27 cellular contexts compared by ENCODE assay signal in the genomic region with DNA sequence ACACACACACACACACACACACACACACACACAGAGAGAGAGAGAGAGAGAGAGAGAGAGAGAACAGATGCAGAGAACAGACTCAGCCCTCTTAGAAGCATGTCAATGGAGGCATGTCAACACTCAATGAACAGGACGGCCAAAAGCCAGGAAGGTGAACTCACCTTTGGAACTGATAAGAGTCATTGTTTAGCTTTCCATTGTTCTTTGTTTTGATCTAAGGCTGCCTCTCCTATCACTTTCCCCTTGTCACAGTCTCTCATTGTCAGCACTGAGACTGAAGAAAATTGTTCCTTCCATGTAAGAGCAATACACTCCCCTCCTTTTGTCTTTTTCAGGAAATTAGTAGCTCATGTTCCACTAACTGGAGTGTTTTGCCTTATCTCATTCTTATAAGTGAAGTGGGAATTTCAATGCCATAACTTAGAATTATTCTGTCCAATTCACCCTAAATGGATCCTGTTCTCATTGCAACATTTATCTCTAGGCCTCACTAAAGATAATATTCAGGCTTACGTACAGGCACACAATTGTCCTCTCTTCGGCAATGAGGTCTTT.
DNase-seq lines count a peak whose midpoint lies in the region; TF ChIP-seq lines count a peak whose summit lies in the region.
"Had no signal": no experiment of that assay in that cellular context is flagged by ENCODE, and none has a peak within 500 bp of the region (broad histone marks: within the 10 kb centered on the region; RNA-seq: fewer than 3 reads in every experiment).

No MANE protein-coding gene starts in this region.

- no peaks in the 10 kb centered on the region for H3K79me1 ChIP-seq in mesendoderm (ENCODE audit: low read length)
- no peaks in the 10 kb centered on the region for H3K79me1 ChIP-seq in trophoblast cell (ENCODE audit: low read length)

- no peak overlapping the region for H3K56ac ChIP-seq in mesendoderm (ENCODE audit: low read length)

- TF ChIP-seq CTCF in endothelial cell (IDR thresholded peaks at IDR 0.05; ENCODE audit: unreplicated experiment) (no peak), RWPE1 (conservative IDR thresholded peaks at IDR 0.05; ENCODE audit: low read depth) (no peak)

- H3K4me3 ChIP-seq in mesendoderm (ENCODE audit: low read length) (no peak overlapping the region), trophoblast cell (ENCODE audit: low read depth, low read length) (no peak overlapping the region)
- H3K4me3 ChIP-seq: body of pancreas, HAP-1, MG63, Peyer's patch, prostate gland, SK-N-MC, smooth muscle cell, testis had no signal

- no peaks in the 10 kb centered on the region for H3K9me3 Mint-ChIP-seq in endothelial cell (ENCODE audit: unreplicated experiment)
- H3K9me3 Mint-ChIP-seq: activated B cell treated with CpG ODN at 0.5 μM for 24 hours; activated CD4-positive, alpha-beta memory T cell treated with anti-CD3 and anti-CD28 coated beads for 36 hours; activated naive CD8-positive, alpha-beta T cell treated with anti-CD3 and anti-CD28 coated beads, Interleukin-2, amount 50 U/mL, for 24 hours; CD4-positive, CD25-positive, alpha-beta regulatory T cell; effector memory CD8-positive, alpha-beta T cell; nephron progenitor cell; stimulated activated naive B cell treated with anti-CD40 and anti-IgM and Interleukin-4, amounts not matched to agents 10 μg/mL and 1 μg/mL and 100 μg/mL, for 72 hours had no signal

- no peak overlapping the region for H4K12ac ChIP-seq in trophoblast cell (ENCODE audit: low read depth, low read length)

- H3K4me1 ChIP-seq in mesendoderm (ENCODE audit: control insufficient read depth, low read depth, low read length) (no peaks in the 10 kb centered on the region), trophoblast cell (ENCODE audit: control insufficient read depth in 1 of 2, insufficient read depth in 2 of 2, low read length in 2 of 2) (no peaks in the 10 kb centered on the region)
- H3K4me1 ChIP-seq: body of pancreas, HAP-1, Peyer's patch, testis had no signal

- no peak overlapping the region for H3K18ac ChIP-seq in mesendoderm (ENCODE audit: low read length)
- H3K18ac ChIP-seq in trophoblast cell (ENCODE audit: low read length) = no peak overlapping the region

- H3K27ac Mint-ChIP-seq in endothelial cell (ENCODE audit: unreplicated experiment) = peak overlapping the region; percentile 73
- H3K27ac Mint-ChIP-seq: activated B cell treated with CpG ODN at 0.5 μM for 24 hours; activated CD4-positive, alpha-beta memory T cell treated with anti-CD3 and anti-CD28 coated beads for 36 hours; activated naive CD8-positive, alpha-beta T cell treated with anti-CD3 and anti-CD28 coated beads, Interleukin-2, amount 50 U/mL, for 24 hours; CD4-positive, CD25-positive, alpha-beta regulatory T cell; effector memory CD8-positive, alpha-beta T cell; nephron progenitor cell; stimulated activated naive B cell treated with anti-CD40 and anti-IgM and Interleukin-4, amounts not matched to agents 10 μg/mL and 1 μg/mL and 100 μg/mL, for 72 hours had no signal

- H3K23ac ChIP-seq in mesendoderm (ENCODE audit: low read length) = no peak overlapping the region
- no peak overlapping the region for H3K23ac ChIP-seq in trophoblast cell (ENCODE audit: low read length)

- H4K5ac ChIP-seq in mesendoderm (ENCODE audit: low read length) = no peak overlapping the region

- H3K9ac ChIP-seq in mesendoderm (ENCODE audit: low read length) (no peak overlapping the region), trophoblast cell (ENCODE audit: low read length) (no peak overlapping the region)

- H2BK5ac ChIP-seq in mesendoderm (ENCODE audit: low read length) (no peak overlapping the region), trophoblast cell (ENCODE audit: low read depth, low read length, poor library complexity) (no peak overlapping the region)

- H3K79me2 ChIP-seq in mesendoderm (ENCODE audit: control insufficient read depth, insufficient read depth, low read length) (no peaks in the 10 kb centered on the region), trophoblast cell (ENCODE audit: control insufficient read depth, insufficient read depth, low read length, poor library complexity) (no peaks in the 10 kb centered on the region)

- H3K4me2 ChIP-seq in mesendoderm (ENCODE audit: low read length) = no peak overlapping the region
- H3K4me2 ChIP-seq in trophoblast cell (ENCODE audit: low read length) = no peak overlapping the region
- H3K4me2 ChIP-seq: smooth muscle cell had no signal

- no peak overlapping the region for H2BK15ac ChIP-seq in mesendoderm (replicated peaks; ENCODE audit: low read depth)

- H2BK120ac ChIP-seq in mesendoderm (ENCODE audit: low read depth, low read length) (no peak overlapping the region), trophoblast cell (ENCODE audit: insufficient read depth, low read length, poor library complexity) (no peak overlapping the region)

- CTCF ChIA-PET in RWPE1 (lab: Yijun Ruan, JAX) = no interaction called here

- H2BK12ac ChIP-seq in trophoblast cell (ENCODE audit: low read length) = no peak overlapping the region

- no peak overlapping the region for H3K27ac ChIP-seq in mesendoderm (ENCODE audit: low read depth, low read length)
- H3K27ac ChIP-seq in RWPE1 = no peak overlapping the region
- H3K27ac ChIP-seq in trophoblast cell (ENCODE audit: low read depth, low read length) = no peak overlapping the region
- H3K27ac ChIP-seq: body of pancreas, Peyer's patch, prostate gland, SK-N-MC had no signal

- H3K27me3 Mint-ChIP-seq in endothelial cell (ENCODE audit: unreplicated experiment) = no peaks in the 10 kb centered on the region
- H3K27me3 Mint-ChIP-seq: activated B cell treated with CpG ODN at 0.5 μM for 24 hours; activated CD4-positive, alpha-beta memory T cell treated with anti-CD3 and anti-CD28 coated beads for 36 hours; CD4-positive, CD25-positive, alpha-beta regulatory T cell; stimulated activated naive B cell treated with anti-CD40 and anti-IgM and Interleukin-4, amounts not matched to agents 10 μg/mL and 1 μg/mL and 100 μg/mL, for 72 hours had no signal

- H3K9me3 ChIP-seq in trophoblast cell (ENCODE audit: insufficient read depth, low read depth, low read length) = no peaks in the 10 kb centered on the region
- H3K9me3 ChIP-seq: body of pancreas, HAP-1, MG63, Peyer's patch, prostate gland, testis had no signal

- no peak overlapping the region for H3K4me3 Mint-ChIP-seq in endothelial cell (ENCODE audit: unreplicated experiment)
- H3K4me3 Mint-ChIP-seq: activated B cell treated with CpG ODN at 0.5 μM for 24 hours; activated CD4-positive, alpha-beta memory T cell treated with anti-CD3 and anti-CD28 coated beads for 36 hours; activated naive CD8-positive, alpha-beta T cell treated with anti-CD3 and anti-CD28 coated beads, Interleukin-2, amount 50 U/mL, for 24 hours; CD4-positive, CD25-positive, alpha-beta regulatory T cell; effector memory CD8-positive, alpha-beta T cell; nephron progenitor cell; stimulated activated naive B cell treated with anti-CD40 and anti-IgM and Interleukin-4, amounts not matched to agents 10 μg/mL and 1 μg/mL and 100 μg/mL, for 72 hours had no signal

- H3K4ac ChIP-seq in mesendoderm (ENCODE audit: low read depth, low read length) (no peak overlapping the region), trophoblast cell (ENCODE audit: low read depth, low read length) (no peak overlapping the region)

- H3K36me3 ChIP-seq in mesendoderm (ENCODE audit: control insufficient read depth, insufficient read depth, low read length) (no peaks in the 10 kb centered on the region), trophoblast cell (ENCODE audit: control insufficient read depth in 1 of 2, insufficient read depth in 2 of 2, low read length in 2 of 2) (no peaks in the 10 kb centered on the region)
- H3K36me3 ChIP-seq: HAP-1, MG63, Peyer's patch, prostate gland had no signal

- no CpG with 5 or more reads among the region's 3 CpGs for WGBS in mesendoderm (ENCODE audit: extremely low coverage, insufficient coverage, low lambda C conversion rate)
- WGBS in trophoblast cell (ENCODE audit: extremely low coverage, insufficient coverage, insufficient read length) = no CpG with 5 or more reads among the region's 3 CpGs

- H3K4me1 Mint-ChIP-seq in endothelial cell (ENCODE audit: unreplicated experiment) = peaks cover 32% of the 10 kb centered on the region
- H3K4me1 Mint-ChIP-seq: CD4-positive, CD25-positive, alpha-beta regulatory T cell had no signal

- H4K91ac ChIP-seq in trophoblast cell (ENCODE audit: low read depth, low read length) = no peak overlapping the region

- POLR2A ChIA-PET in RWPE1 (lab: Yijun Ruan, JAX; ENCODE audit: low non-redundant PET) = no interaction called here

- H4K8ac ChIP-seq in mesendoderm (ENCODE audit: low read depth, low read length) = peak overlapping the region; percentile 39
- no peak overlapping the region for H4K8ac ChIP-seq in trophoblast cell (ENCODE audit: low read depth, low read length)

- H2AFZ ChIP-seq in trophoblast cell (ENCODE audit: insufficient read depth, low read length, poor library complexity) = no peak overlapping the region

- no peaks in the 10 kb centered on the region for H3K36me3 Mint-ChIP-seq in endothelial cell (ENCODE audit: low read depth, unreplicated experiment)
- H3K36me3 Mint-ChIP-seq: activated CD4-positive, alpha-beta memory T cell treated with anti-CD3 and anti-CD28 coated beads for 36 hours; CD4-positive, CD25-positive, alpha-beta regulatory T cell; stimulated activated naive B cell treated with anti-CD40 and anti-IgM and Interleukin-4, amounts not matched to agents 10 μg/mL and 1 μg/mL and 100 μg/mL, for 72 hours had no signal

- no peak overlapping the region for H3K14ac ChIP-seq in trophoblast cell (ENCODE audit: low read length)

- H3K27me3 ChIP-seq in mesendoderm (ENCODE audit: insufficient read depth, low read length, poor library complexity) = no peaks in the 10 kb centered on the region
- H3K27me3 ChIP-seq in trophoblast cell (ENCODE audit: insufficient read depth, low read length) = no peaks in the 10 kb centered on the region
- H3K27me3 ChIP-seq: body of pancreas, MG63, Peyer's patch, testis had no signal

- peak; percentile 81 for DNase-seq in DMS53 (lab: John Stamatoyannopoulos, UW)
- peak; percentile 17 for DNase-seq in NCI-H146 (lab: John Stamatoyannopoulos, UW)
- DNase-seq in endothelial cell (ENCODE audit: low spot score) = no peak
- DNase-seq in mesendoderm = peak; percentile 69
- DNase-seq in RWPE1 (ENCODE audit: low spot score) = no peak
- DNase-seq in trophoblast cell = no peak
- no peak for DNase-seq in islet precursor cell
- no peak for DNase-seq in SKM-1 (lab: John Stamatoyannopoulos, UW; ENCODE audit: unreplicated experiment)
- DNase-seq: activated B cell treated with CpG ODN at 0.5 μM for 24 hours; activated CD4-positive, alpha-beta memory T cell treated with anti-CD3 and anti-CD28 coated beads for 36 hours; activated effector memory CD4-positive, alpha-beta T cell treated with Interleukin-2 at 50 U/mL for 16 hours; activated naive CD8-positive, alpha-beta T cell treated with anti-CD3 and anti-CD28 coated beads, Interleukin-2, amount 50 U/mL, for 24 hours; body of pancreas; CD4-positive, CD25-positive, alpha-beta regulatory T cell; effector memory CD8-positive, alpha-beta T cell; MG63; NCI-H1436; NCI-H510A treated with DMSO at 0.1 percent for 48 hours; nephron progenitor cell; Peyer's patch; stimulated activated naive B cell treated with anti-CD40 and anti-IgM and Interleukin-4, amounts not matched to agents 10 μg/mL and 1 μg/mL and 100 μg/mL, for 72 hours; T-helper 9 cell; testis had no signal

- H2AK5ac ChIP-seq in mesendoderm (ENCODE audit: low read length) (no peak overlapping the region), trophoblast cell (ENCODE audit: low read length) (no peak overlapping the region)

Comparison
In these comparisons a context has a peak if more than half of its experiments do, and no peak if none do; other contexts are left out.
1. DNase-seq: peak in DMS53 (single experiment), NCI-H146 (single experiment) and mesendoderm (single experiment); none in endothelial cell (single experiment), RWPE1 (single experiment), trophoblast cell (0 of 2), islet precursor cell (single experiment) and SKM-1 (single experiment).